8 cellular contexts compared by ENCODE assay signal in the genomic region with DNA sequence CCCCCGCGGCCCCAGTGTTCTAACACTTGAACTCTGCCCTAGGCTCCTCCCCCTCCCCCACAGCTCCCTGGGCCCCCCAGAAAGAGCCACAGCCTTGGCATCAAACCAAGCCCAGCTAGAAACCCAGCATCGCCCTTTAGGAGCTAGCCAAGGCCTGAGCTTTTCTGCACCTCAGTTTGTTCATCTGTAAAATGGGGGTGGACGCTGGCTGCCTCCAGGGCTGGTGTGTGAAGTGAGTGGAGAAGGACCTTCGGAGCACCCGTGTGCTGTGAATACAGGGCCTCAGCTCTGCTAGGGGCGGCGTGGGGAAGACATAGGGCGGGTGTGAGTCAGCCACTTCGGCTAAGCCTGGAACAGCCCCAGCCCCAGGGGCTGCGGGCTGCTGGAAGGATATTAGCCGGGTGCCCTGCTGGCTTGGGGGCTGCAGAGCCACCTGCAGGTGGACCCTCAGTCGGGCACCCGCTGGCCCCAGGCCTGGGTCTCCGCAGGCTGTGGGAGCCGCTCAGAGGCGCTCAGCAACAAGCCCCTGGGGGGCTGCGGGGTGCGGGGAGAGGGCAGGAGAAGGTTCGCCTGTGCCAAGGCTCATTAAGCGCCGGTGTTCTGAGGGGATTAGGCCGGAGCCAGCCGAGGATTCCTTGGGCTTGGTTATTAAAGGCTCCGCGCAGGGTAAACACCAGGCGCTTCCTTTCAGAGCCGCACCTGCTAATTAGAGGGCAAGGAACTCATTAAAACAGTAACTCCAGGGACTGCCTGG.
DNase-seq lines count a peak whose midpoint lies in the region; ATAC-seq, FAIRE-seq and TF ChIP-seq lines count a peak whose summit lies in the region.

No MANE protein-coding gene starts in this region.

- no peak for ATAC-seq in GM18867 (IDR thresholded peaks at IDR 0.05; ENCODE audit: unreplicated experiment)

- TF ChIP-seq CTCF in GM10266 (IDR thresholded peaks at IDR 0.05; ENCODE audit: control insufficient read depth, insufficient read depth, low read depth, missing control alignments) = no peak

- peaks cover 36% of the 10 kb centered on the region for H3K4me1 ChIP-seq in ectodermal cell (ENCODE audit: control insufficient read depth, insufficient read depth, low read length)
- peaks cover 0 to 7% of the 10 kb centered on the region in 2 donors for H3K4me1 ChIP-seq in small intestine (ENCODE audit: control insufficient read depth in 2 of 2, insufficient read depth in 1 of 2, low read depth in 1 of 2, low read length in 1 of 2)

- peak overlapping the region; percentile 93 for H3K27ac ChIP-seq in ectodermal cell (ENCODE audit: insufficient read depth, low read depth, low read length, poor library complexity, severe bottlenecking)
- H3K27ac ChIP-seq in small intestine (ENCODE audit: low read depth in 1 of 2, low read length in 1 of 2) = peak overlapping the region in 1 of 2 donors; percentile 40

- peaks cover 64% of the 10 kb centered on the region for H3K27me3 ChIP-seq in ectodermal cell (ENCODE audit: control insufficient read depth, insufficient read depth, low read length, poor library complexity, severe bottlenecking)
- H3K27me3 ChIP-seq in small intestine (ENCODE audit: control insufficient read depth in 2 of 2, insufficient read depth in 2 of 2, low read length in 2 of 2) = no peaks in the 10 kb centered on the region

- DNase-seq in NCI-H2227 (lab: John Stamatoyannopoulos, UW; ENCODE audit: unreplicated experiment) (peak; percentile 52), NCI-H2227 treated with DMSO at 0.1 percent for 48 hours (lab: John Stamatoyannopoulos, UW) (no peak), NCI-H526 (lab: John Stamatoyannopoulos, UW) (peak; percentile 43 to 71), small intestine (peak; percentile 83), DMS114 treated with DMSO at 0.1 percent for 48 hours (lab: John Stamatoyannopoulos, UW; ENCODE audit: unreplicated experiment) (no peak), GM10266 (ENCODE audit: extremely low spot score) (no peak)

- H3K9me3 ChIP-seq in ectodermal cell (ENCODE audit: control insufficient read depth, low read length) = no peaks in the 10 kb centered on the region
- H3K9me3 ChIP-seq in small intestine (ENCODE audit: control insufficient read depth, low read depth) = no peaks in the 10 kb centered on the region

- WGBS in ectodermal cell, 2 experiments = 2% methylated on average over 28 of the region's 28 CpGs
- 11 to 38% (median 28%) methylated on average over 25 to 28 of the region's 28 CpGs for WGBS in small intestine, 3 donors

- no peak overlapping the region for H3K4me3 ChIP-seq in ectodermal cell (ENCODE audit: insufficient read depth, low read depth, low read length)
- H3K4me3 ChIP-seq in small intestine (ENCODE audit: low read depth in 1 of 2, low read length in 2 of 2) = no peak overlapping the region

- FAIRE-seq in small intestine (lab: Jason Lieb, UNC) = no peak

- H3K36me3 ChIP-seq in ectodermal cell (ENCODE audit: control insufficient read depth, insufficient read depth, low read length) = no peaks in the 10 kb centered on the region
- no peaks in the 10 kb centered on the region for H3K36me3 ChIP-seq in small intestine (ENCODE audit: control insufficient read depth in 2 of 2, insufficient read depth in 2 of 2, low read length in 2 of 2)

Comparison
In these comparisons a context has a peak if more than half of its experiments do, and no peak if none do; other contexts are left out.
1. DNase-seq: peak in NCI-H2227 (single experiment), NCI-H526 (2 of 2) and small intestine (single experiment); none in NCI-H2227 treated with DMSO at 0.1 percent for 48 hours (single experiment), DMS114 treated with DMSO at 0.1 percent for 48 hours (single experiment) and GM10266 (single experiment).